21 cellular contexts compared by ENCODE assay signal in the genomic region with DNA sequence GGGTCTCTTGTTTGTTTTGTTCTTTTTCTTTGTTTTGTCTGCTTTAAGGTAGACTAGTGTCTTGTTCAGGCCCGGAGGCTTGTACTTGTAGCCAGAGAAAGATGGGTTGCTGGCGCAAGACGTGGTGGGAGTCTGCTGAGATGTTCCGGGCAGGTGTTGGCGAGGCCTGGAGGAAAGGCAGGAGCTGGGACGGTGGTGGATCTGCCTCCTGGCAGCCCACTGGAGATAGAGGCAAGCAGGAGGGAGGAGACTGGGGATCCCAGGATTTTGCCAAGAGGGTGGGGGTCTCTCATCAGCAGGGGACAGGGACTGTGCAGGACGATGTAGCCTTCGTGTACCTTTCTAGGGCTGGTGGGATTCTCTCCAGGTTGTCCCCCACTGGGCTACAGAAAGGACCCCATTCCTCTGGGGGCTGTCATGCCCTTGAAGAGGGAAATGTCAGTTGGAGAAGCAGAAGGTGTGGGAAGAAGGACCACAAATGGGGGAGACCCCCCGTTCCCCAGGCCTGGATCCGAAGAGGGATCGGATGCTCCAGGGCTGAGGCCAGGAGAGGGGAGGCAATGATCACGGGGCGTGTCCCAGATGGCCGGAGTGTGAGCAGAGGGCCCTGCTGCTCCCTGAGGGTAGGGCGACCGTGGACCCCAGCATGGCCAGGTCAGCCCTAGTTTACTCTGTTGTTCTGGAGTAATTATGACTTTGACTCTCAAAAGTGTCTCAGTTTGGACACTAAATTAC. TPM values are rescaled to one million over a fixed set of nuclear protein-coding genes. Genes with fewer than 3 reads are reported as not detected.
DNase-seq lines count a peak whose midpoint lies in the region; ATAC-seq and TF ChIP-seq lines count a peak whose summit lies in the region.
"Had no signal": no experiment of that assay in that cellular context is flagged by ENCODE, and none has a peak within 500 bp of the region (broad histone marks: within the 10 kb centered on the region; RNA-seq: fewer than 3 reads in every experiment).

No MANE protein-coding gene starts in this region.

- peak overlapping the region; percentile 47 to 89 for H3K27ac Mint-ChIP-seq in activated naive CD4-positive, alpha-beta T cell treated with anti-CD3 and anti-CD28 coated beads, Interleukin-2, amount 50 U/mL, for 72 hours
- peak overlapping the region in 4 of 5 experiments; percentile 7 to 71 (median 18) for H3K27ac Mint-ChIP-seq in brain
- no peak overlapping the region for H3K27ac Mint-ChIP-seq in activated T-helper 2 cell treated with anti-CD3 and anti-CD28 coated beads, Interferon-gamma antibody, Interleukin-2, Interleukin-4, amounts not matched to agents 10 μg/mL and 5 μg/mL and 100 μg/mL, durations not matched to agents 14 hours and 24 hours and 36 hours
- H3K27ac Mint-ChIP-seq: activated CD4-positive, alpha-beta memory T cell treated with anti-CD3 and anti-CD28 coated beads, Interleukin-2, amount 10 ng/mL, durations not matched to agents 7 days and 5 days had no signal

- H3K9me3 Mint-ChIP-seq in activated naive CD4-positive, alpha-beta T cell treated with anti-CD3 and anti-CD28 coated beads, Interleukin-2, amount 50 U/mL, for 72 hours, result no peaks in the 10 kb centered on the region
- H3K9me3 Mint-ChIP-seq in brain, result peaks cover 0 to 5% (median 0%) of the 10 kb centered on the region in 5 experiments
- H3K9me3 Mint-ChIP-seq in activated T-helper 2 cell treated with anti-CD3 and anti-CD28 coated beads, Interferon-gamma antibody, Interleukin-2, Interleukin-4, amounts not matched to agents 10 μg/mL and 5 μg/mL and 100 μg/mL, durations not matched to agents 14 hours and 24 hours and 36 hours, result no peaks in the 10 kb centered on the region
- H3K9me3 Mint-ChIP-seq: activated CD4-positive, alpha-beta memory T cell treated with anti-CD3 and anti-CD28 coated beads, Interleukin-2, amount 10 ng/mL, durations not matched to agents 7 days and 5 days had no signal

- H3K4me1 ChIP-seq in mucosa of stomach (ENCODE audit: control insufficient read depth, insufficient read depth, low read length), result peaks cover 23% of the 10 kb centered on the region
- peaks cover 2 to 22% (median 11%) of the 10 kb centered on the region in 4 donors for H3K4me1 ChIP-seq in transverse colon

- no peak for TF ChIP-seq POLR2A in transverse colon (IDR thresholded peaks at IDR 0.05)

- H3K36me3 ChIP-seq in mucosa of stomach (ENCODE audit: control insufficient read depth, insufficient read depth, low read length) (no peaks in the 10 kb centered on the region), transverse colon (no peaks in the 10 kb centered on the region)
- H3K36me3 ChIP-seq: SJSA1 had no signal

- no peak for ATAC-seq in activated naive CD4-positive, alpha-beta T cell treated with anti-CD3 and anti-CD28 coated beads, Interleukin-2, amount 50 U/mL, for 72 hours
- ATAC-seq in left ventricle myocardium superior (no peak), HG02885 (IDR thresholded peaks at IDR 0.05; ENCODE audit: poor library complexity, unreplicated experiment) (no peak)

- in situ Hi-C loops in transverse colon (cut with MboI; ENCODE audit: low pct_ligation_motif_present in 1 of 4, low pct_unique_long_range_greater_than_20kb in 1 of 4, low sequenced_read_pairs in 3 of 4), result no loop called here

- H3K9me3 ChIP-seq in mucosa of stomach (ENCODE audit: control insufficient read depth, low read length) (no peaks in the 10 kb centered on the region), transverse colon (no peaks in the 10 kb centered on the region)
- H3K9me3 ChIP-seq: SJSA1 had no signal

- DNase-seq in activated naive CD4-positive, alpha-beta T cell treated with anti-CD3 and anti-CD28 coated beads, Interleukin-2, amount 50 U/mL, for 72 hours (ENCODE audit: low spot score in 2 of 2), result no peak
- DNase-seq in activated naive CD4-positive, alpha-beta T cell treated with anti-CD3 and anti-CD28 coated beads, Interleukin-2, amount 50 U/mL, for 16 hours, result no peak
- DNase-seq in transverse colon, result no peak
- no peak for DNase-seq in activated T-helper 2 cell treated with anti-CD3 and anti-CD28 coated beads, Interferon-gamma antibody, Interleukin-2, Interleukin-4, amounts not matched to agents 10 μg/mL and 5 μg/mL and 100 μg/mL, durations not matched to agents 14 hours and 24 hours and 36 hours (ENCODE audit: low spot score)
- no peak for DNase-seq in left ventricle myocardium superior
- DNase-seq: ACHN; activated CD4-positive, alpha-beta memory T cell treated with anti-CD3 and anti-CD28 coated beads, Interleukin-2, amount 10 ng/mL, durations not matched to agents 7 days and 5 days; anterior cingulate cortex; DMS53; effector memory CD4-positive, alpha-beta T cell; HCEC 1CT; NCI-H1417; NCI-H524 treated with DMSO at 0.1 percent for 48 hours; posterior cingulate gyrus; T-helper 2 cell had no signal

- no peaks in the 10 kb centered on the region for H3K27me3 ChIP-seq in mucosa of stomach (ENCODE audit: control insufficient read depth, insufficient read depth, low read length)
- H3K27me3 ChIP-seq in transverse colon, result no peaks in the 10 kb centered on the region
- H3K27me3 ChIP-seq: SJSA1 had no signal

- H3K27me3 Mint-ChIP-seq in brain, result peaks cover 17% of the 10 kb centered on the region
- H3K27me3 Mint-ChIP-seq in activated T-helper 2 cell treated with anti-CD3 and anti-CD28 coated beads, Interferon-gamma antibody, Interleukin-2, Interleukin-4, amounts not matched to agents 10 μg/mL and 5 μg/mL and 100 μg/mL, durations not matched to agents 14 hours and 24 hours and 36 hours (ENCODE audit: low read depth), result no peaks in the 10 kb centered on the region
- H3K27me3 Mint-ChIP-seq: activated CD4-positive, alpha-beta memory T cell treated with anti-CD3 and anti-CD28 coated beads, Interleukin-2, amount 10 ng/mL, durations not matched to agents 7 days and 5 days had no signal

- no peak overlapping the region for H3K9ac ChIP-seq in mucosa of stomach (ENCODE audit: low read length)

- peak overlapping the region in 3 of 4 donors; percentile 65 to 72 (median 65) for H3K27ac ChIP-seq in transverse colon
- H3K27ac ChIP-seq: SJSA1, VCaP had no signal

- H3K36me3 Mint-ChIP-seq in activated naive CD4-positive, alpha-beta T cell treated with anti-CD3 and anti-CD28 coated beads, Interleukin-2, amount 50 U/mL, for 72 hours, result peaks cover 0 to 9% of the 10 kb centered on the region in 2 donors
- H3K36me3 Mint-ChIP-seq in brain, result peaks cover 10% of the 10 kb centered on the region
- peaks cover 10% of the 10 kb centered on the region for H3K36me3 Mint-ChIP-seq in activated T-helper 2 cell treated with anti-CD3 and anti-CD28 coated beads, Interferon-gamma antibody, Interleukin-2, Interleukin-4, amounts not matched to agents 10 μg/mL and 5 μg/mL and 100 μg/mL, durations not matched to agents 14 hours and 24 hours and 36 hours (ENCODE audit: low read depth)

- intact Hi-C loops in transverse colon (cut with DNase I; ENCODE audit: low total_unique reads) (no loop called here), left ventricle myocardium superior (cut with micrococcal nuclease) (no loop called here)
- intact Hi-C loops in activated T-helper 2 cell treated with anti-CD3 and anti-CD28 coated beads, Interferon-gamma antibody, Interleukin-2, Interleukin-4, amounts not matched to agents 10 μg/mL and 5 μg/mL and 100 μg/mL, durations not matched to agents 14 hours and 24 hours and 36 hours (cut with micrococcal nuclease), result no loop called here

- no peak overlapping the region for H3K4me3 Mint-ChIP-seq in brain
- no peak overlapping the region for H3K4me3 Mint-ChIP-seq in activated T-helper 2 cell treated with anti-CD3 and anti-CD28 coated beads, Interferon-gamma antibody, Interleukin-2, Interleukin-4, amounts not matched to agents 10 μg/mL and 5 μg/mL and 100 μg/mL, durations not matched to agents 14 hours and 24 hours and 36 hours (ENCODE audit: low read depth)
- H3K4me3 Mint-ChIP-seq: activated CD4-positive, alpha-beta memory T cell treated with anti-CD3 and anti-CD28 coated beads, Interleukin-2, amount 10 ng/mL, durations not matched to agents 7 days and 5 days had no signal

- TF ChIP-seq EP300 in transverse colon (IDR thresholded peaks at IDR 0.05; ENCODE audit: low read depth), result no peak

- 83 to 97% methylated on average over 5 to 16 of the region's 16 CpGs for WGBS in transverse colon (ENCODE audit: low coverage in 1 of 2), 2 donors

- peak overlapping the region; percentile 25 for H3K4me3 ChIP-seq in mucosa of stomach (ENCODE audit: low read length)
- no peak overlapping the region for H3K4me3 ChIP-seq in transverse colon
- H3K4me3 ChIP-seq: GM12878, SJSA1 had no signal

- peaks cover 49% of the 10 kb centered on the region for H3K4me1 Mint-ChIP-seq in brain
- H3K4me1 Mint-ChIP-seq in activated T-helper 2 cell treated with anti-CD3 and anti-CD28 coated beads, Interferon-gamma antibody, Interleukin-2, Interleukin-4, amounts not matched to agents 10 μg/mL and 5 μg/mL and 100 μg/mL, durations not matched to agents 14 hours and 24 hours and 36 hours (ENCODE audit: low read depth), result peaks cover 6% of the 10 kb centered on the region

- TF ChIP-seq CTCF in brain (conservative IDR thresholded peaks at IDR 0.05) (no peak), transverse colon (IDR thresholded peaks at IDR 0.05) (no peak)

RNA-seq across cellular contexts. Expression of gene CHAC1, which starts 7.0 kb away (rescaled TPM):
- 10 to 100 TPM; 12.9 to 16.3 TPM for total RNA-seq in activated naive CD4-positive, alpha-beta T cell treated with anti-CD3 and anti-CD28 coated beads, Interleukin-2, amount 50 U/mL, for 72 hours
- 16.9 TPM for polyA plus RNA-seq in brain (ENCODE audit: insufficient read depth, low read depth, low replicate concordance)
- total RNA-seq in transverse colon (1 to 10 TPM in 3 of 4 donors, under 1 TPM in 1; 0.60 to 6.7 (median 2.5) TPM), left ventricle myocardium superior (2.2 TPM)
- total RNA-seq in activated T-helper 2 cell treated with anti-CD3 and anti-CD28 coated beads, Interferon-gamma antibody, Interleukin-2, Interleukin-4, amounts not matched to agents 10 μg/mL and 5 μg/mL and 100 μg/mL, durations not matched to agents 14 hours and 24 hours and 36 hours, result 3.6 and 4.5 TPM in 2 replicates

RNA-seq across cellular contexts. Expression of gene DLL4, which starts 31.2 kb away (rescaled TPM):
- under 1 TPM in 1 of 2 donors, not detected in 1; 0.16 TPM for total RNA-seq in activated naive CD4-positive, alpha-beta T cell treated with anti-CD3 and anti-CD28 coated beads, Interleukin-2, amount 50 U/mL, for 72 hours
- polyA plus RNA-seq in brain (ENCODE audit: insufficient read depth, low read depth, low replicate concordance), result 6.8 TPM
- total RNA-seq in transverse colon (10 to 100 TPM in 2 of 4 donors, 1 to 10 TPM in 2; 1.5 to 14.2 (median 10.2) TPM), left ventricle myocardium superior (11.6 TPM)
- total RNA-seq in activated T-helper 2 cell treated with anti-CD3 and anti-CD28 coated beads, Interferon-gamma antibody, Interleukin-2, Interleukin-4, amounts not matched to agents 10 μg/mL and 5 μg/mL and 100 μg/mL, durations not matched to agents 14 hours and 24 hours and 36 hours, result 0.14 and 0.37 TPM in 2 replicates
- total RNA-seq: activated CD4-positive, alpha-beta memory T cell treated with anti-CD3 and anti-CD28 coated beads, Interleukin-2, amount 10 ng/mL, durations not matched to agents 7 days and 5 days; SJSA1 had no signal
